8 cellular contexts compared by ENCODE assay signal in the genomic region with DNA sequence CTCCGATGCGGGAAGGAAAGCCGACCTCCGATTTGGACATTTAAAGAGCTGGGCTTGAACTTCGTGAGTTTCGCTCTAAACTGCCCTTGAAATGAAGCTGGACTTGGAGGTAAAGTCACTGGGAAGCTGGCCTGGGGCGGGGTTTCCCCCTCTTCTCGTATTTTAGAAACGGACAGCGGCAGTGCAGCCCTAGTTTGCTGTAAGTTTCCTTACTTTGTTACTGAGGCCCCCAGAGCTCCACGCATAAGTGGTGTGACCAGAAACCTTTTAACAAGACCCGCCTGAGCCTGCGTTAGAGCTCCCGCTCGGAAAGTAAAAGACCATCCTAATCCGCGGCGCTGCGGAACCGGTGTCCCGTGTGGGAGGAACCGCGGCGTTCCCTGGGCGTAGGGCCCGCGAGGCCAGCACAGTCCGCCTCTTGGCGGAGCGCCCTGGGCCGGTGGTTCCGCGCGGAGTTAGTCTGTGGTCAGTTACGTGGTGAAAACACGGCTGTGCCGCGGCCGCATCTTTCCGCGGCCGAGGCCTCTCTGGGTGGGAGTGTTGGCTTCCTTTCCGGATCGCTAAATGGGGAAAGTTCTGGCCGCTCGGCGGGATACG. TPM values are rescaled to one million over a fixed set of nuclear protein-coding genes. Genes with fewer than 3 reads are reported as not detected.
DNase-seq lines count a peak whose midpoint lies in the region; ATAC-seq and TF ChIP-seq lines count a peak whose summit lies in the region.

No MANE protein-coding gene starts in this region.

- no peaks in the 10 kb centered on the region for H3K79me2 ChIP-seq in osteoblast (ENCODE audit: insufficient read depth, low read length)

- H3K4me2 ChIP-seq in osteoblast (ENCODE audit: insufficient read depth, low read length), result peak overlapping the region; percentile 99

- peak overlapping the region; percentile 94 for H3K4me3 ChIP-seq in adipocyte (ENCODE audit: low read length)
- peak overlapping the region; percentile 86 for H3K4me3 ChIP-seq in osteoblast (ENCODE audit: insufficient read depth, low read length)

- H3K9me3 ChIP-seq in adipocyte (ENCODE audit: control insufficient read depth, low read length) (no peaks in the 10 kb centered on the region), osteoblast (ENCODE audit: low read depth, low read length) (no peaks in the 10 kb centered on the region)

- peak overlapping the region; percentile 12 for H3K27ac ChIP-seq in osteoblast (ENCODE audit: low read depth, low read length)

- H3K9ac ChIP-seq in adipocyte (ENCODE audit: low read length), result peak overlapping the region; percentile 87

- peak overlapping the region; percentile 94 for H2AFZ ChIP-seq in osteoblast (ENCODE audit: low read length)

- intact Hi-C loops in Right ventricle myocardium superior (cut with DNase I), result no loop called here

- H3K36me3 ChIP-seq in adipocyte (ENCODE audit: control insufficient read depth, insufficient read depth, low read length, severe bottlenecking) (no peaks in the 10 kb centered on the region), osteoblast (ENCODE audit: insufficient read depth, low read length) (no peaks in the 10 kb centered on the region)

- DNase-seq in NCI-H82 (lab: John Stamatoyannopoulos, UW) (peak; percentile 27), NCI-H82 treated with DMSO at 0.1 percent for 48 hours (lab: John Stamatoyannopoulos, UW; ENCODE audit: unreplicated experiment) (no peak), NCI-H526 treated with DMSO at 0.1 percent for 48 hours (lab: John Stamatoyannopoulos, UW) (peak; percentile 37), adipocyte (ENCODE audit: low read depth) (peak; percentile 83), Right ventricle myocardium superior (peak; percentile 90), osteoblast (ENCODE audit: insufficient read length, low spot score, missing footprints) (peak; percentile 90)

- ATAC-seq in Right ventricle myocardium superior (ENCODE audit: poor library complexity) (peak; percentile 91), HG03025 (IDR thresholded peaks at IDR 0.05; ENCODE audit: low FRiP score, unreplicated experiment) (no peak), HG03565 (IDR thresholded peaks at IDR 0.05; ENCODE audit: unreplicated experiment) (no peak)

- H3K27me3 ChIP-seq in adipocyte (replicated peaks; ENCODE audit: control insufficient read depth, insufficient read depth, low read length) (peaks cover 4% of the 10 kb centered on the region), osteoblast (ENCODE audit: insufficient read depth, low read length) (peaks cover 7% of the 10 kb centered on the region)

- no peaks in the 10 kb centered on the region for H4K20me1 ChIP-seq in osteoblast (ENCODE audit: insufficient read depth, low read length)

- no peak for TF ChIP-seq CTCF in osteoblast (IDR thresholded peaks at IDR 0.05; ENCODE audit: extremely low read depth, low read depth, low read length)

- peaks cover 3% of the 10 kb centered on the region for H3K4me1 ChIP-seq in adipocyte (ENCODE audit: control insufficient read depth, insufficient read depth, low read length)
- H3K4me1 ChIP-seq in osteoblast (ENCODE audit: insufficient read depth, low read length), result no peaks in the 10 kb centered on the region

RNA-seq across cellular contexts. Expression of a gene that starts 0.4 kb away (rescaled TPM):
- 1.3 TPM for total RNA-seq in Right ventricle myocardium superior
- total RNA-seq in osteoblast, result 0.36 and 0.59 TPM in 2 replicates
